In genomic region chr7:88761779-88762178, GRCh38 we compare ENCODE assay signal across 30 cellular contexts. TPM values are rescaled to one million over a fixed set of nuclear protein-coding genes. Genes with fewer than 3 reads are reported as not detected.
"Had no signal": no experiment of that assay in that cellular context is flagged by ENCODE, and none has a peak within 500 bp of the region (broad histone marks: within the 10 kb centered on the region; RNA-seq: fewer than 3 reads in every experiment).

No MANE protein-coding gene starts in this region.

- H3K4me3 ChIP-seq: breast epithelium, PC-9, SK-N-MC had no signal

- H3K4me1 ChIP-seq: breast epithelium had no signal

- H3K9me3 ChIP-seq: breast epithelium had no signal

- H3K27ac ChIP-seq: breast epithelium, PC-9, SK-N-MC had no signal

- H3K36me3 Mint-ChIP-seq: activated naive CD4-positive, alpha-beta T cell treated with anti-CD3 and anti-CD28 coated beads, Interleukin-2, amount 50 U/mL, for 24 hours; WTC11 had no signal

- H3K9me3 Mint-ChIP-seq: activated naive CD4-positive, alpha-beta T cell treated with anti-CD3 and anti-CD28 coated beads, Interleukin-2, amount 50 U/mL, for 24 hours; activated T-cell treated with anti-CD3 and anti-CD28 coated beads, Interleukin-2, amount 50 U/mL, for 24 hours; activated T-helper 1 cell treated with anti-CD3 and anti-CD28 coated beads, Interleukin-12 subunit alpha, Interleukin-12 subunit beta, Interleukin-2, Interleukin-4 antibody, amounts not matched to agents 30 ng/mL and 10 ng/mL and 1 ng/mL, durations not matched to agents 14 hours and 24 hours and 36 hours; T-helper 1 cell treated with Interleukin-12 subunit alpha and Interleukin-12 subunit beta and Interleukin-4 antibody, amounts not matched to agents 30 μg/mL and 1 μg/mL, for 36 hours; WTC11 had no signal

- DNase-seq: activated CD4-positive, alpha-beta T cell treated with anti-CD3 and anti-CD28 coated beads for 48 hours; activated CD4-positive, alpha-beta T cell treated with anti-CD3 and anti-CD28 coated beads, Interleukin-2, amount 50 U/mL, for 4 hours; activated CD4-positive, CD25-positive, alpha-beta regulatory T cell treated with anti-CD3 and anti-CD28 coated beads, Interleukin-2, amount 50 U/mL, for 72 hours; activated CD8-positive, alpha-beta memory T cell treated with anti-CD3 and anti-CD28 coated beads, Interleukin-2, amount 50 U/mL, for 48 hours; activated CD8-positive, alpha-beta T cell treated with anti-CD3 and anti-CD28 coated beads, Interleukin-2, amount 10 ng/mL, durations not matched to agents 7 days and 5 days; activated effector memory CD4-positive, alpha-beta T cell treated with Interleukin-2 at 50 U/mL for 16 hours; activated naive CD4-positive, alpha-beta T cell; activated T-cell treated with anti-CD3 and anti-CD28 coated beads, Interleukin-2, amount 50 U/mL, for 24 hours; aorta; caudate nucleus; Karpas-422; MM.1S; NCI-H1105 treated with DMSO at 0.1 percent for 48 hours; NCI-H1436 treated with DMSO at 0.1 percent for 48 hours; NCI-H187; NCI-H2081 treated with DMSO at 0.1 percent for 48 hours; NCI-H2227 treated with DMSO at 0.1 percent for 48 hours; NCI-H446 treated with DMSO at 0.1 percent for 48 hours; NCI-H524 treated with DMSO at 0.1 percent for 48 hours; NCI-H82; PC-9; SW 1271 had no signal

- H3K36me3 ChIP-seq: breast epithelium had no signal

- H3K27ac Mint-ChIP-seq: activated CD8-positive, alpha-beta T cell treated with anti-CD3 and anti-CD28 coated beads, Interleukin-2, amount 10 ng/mL, durations not matched to agents 7 days and 5 days; activated naive CD4-positive, alpha-beta T cell treated with anti-CD3 and anti-CD28 coated beads, Interleukin-2, amount 50 U/mL, for 24 hours; activated T-cell treated with anti-CD3 and anti-CD28 coated beads, Interleukin-2, amount 50 U/mL, for 24 hours; activated T-helper 1 cell treated with anti-CD3 and anti-CD28 coated beads, Interleukin-12 subunit alpha, Interleukin-12 subunit beta, Interleukin-2, Interleukin-4 antibody, amounts not matched to agents 30 ng/mL and 10 ng/mL and 1 ng/mL, durations not matched to agents 14 hours and 24 hours and 36 hours; T-helper 1 cell treated with Interleukin-12 subunit alpha and Interleukin-12 subunit beta and Interleukin-4 antibody, amounts not matched to agents 30 μg/mL and 1 μg/mL, for 36 hours; WTC11 had no signal

- ATAC-seq: activated CD8-positive, alpha-beta T cell treated with anti-CD3 and anti-CD28 coated beads, Interleukin-2, amount 10 ng/mL, durations not matched to agents 7 days and 5 days; WTC11 had no signal

- H3K4me3 Mint-ChIP-seq: activated CD8-positive, alpha-beta T cell treated with anti-CD3 and anti-CD28 coated beads, Interleukin-2, amount 10 ng/mL, durations not matched to agents 7 days and 5 days; activated naive CD4-positive, alpha-beta T cell treated with anti-CD3 and anti-CD28 coated beads, Interleukin-2, amount 50 U/mL, for 24 hours; activated T-cell treated with anti-CD3 and anti-CD28 coated beads, Interleukin-2, amount 50 U/mL, for 24 hours; activated T-helper 1 cell treated with anti-CD3 and anti-CD28 coated beads, Interleukin-12 subunit alpha, Interleukin-12 subunit beta, Interleukin-2, Interleukin-4 antibody, amounts not matched to agents 30 ng/mL and 10 ng/mL and 1 ng/mL, durations not matched to agents 14 hours and 24 hours and 36 hours; T-helper 1 cell treated with Interleukin-12 subunit alpha and Interleukin-12 subunit beta and Interleukin-4 antibody, amounts not matched to agents 30 μg/mL and 1 μg/mL, for 36 hours; WTC11 had no signal

RNA-seq across cellular contexts. Expression of gene ZNF804B, which starts 2.3 kb away (rescaled TPM):
- total RNA-seq: activated CD8-positive, alpha-beta T cell treated with anti-CD3 and anti-CD28 coated beads, Interleukin-2, amount 10 ng/mL, durations not matched to agents 7 days and 5 days; activated T-helper 1 cell treated with anti-CD3 and anti-CD28 coated beads, Interleukin-12 subunit alpha, Interleukin-12 subunit beta, Interleukin-2, Interleukin-4 antibody, amounts not matched to agents 30 ng/mL and 10 ng/mL and 1 ng/mL, durations not matched to agents 14 hours and 24 hours and 36 hours; aorta; PC-9; RPMI7951 had no signal
- polyA plus RNA-seq: aorta had no signal

RNA-seq across cellular contexts. Expression of gene TEX47, which starts 33.8 kb away (rescaled TPM):
- total RNA-seq: activated CD8-positive, alpha-beta T cell treated with anti-CD3 and anti-CD28 coated beads, Interleukin-2, amount 10 ng/mL, durations not matched to agents 7 days and 5 days; activated T-helper 1 cell treated with anti-CD3 and anti-CD28 coated beads, Interleukin-12 subunit alpha, Interleukin-12 subunit beta, Interleukin-2, Interleukin-4 antibody, amounts not matched to agents 30 ng/mL and 10 ng/mL and 1 ng/mL, durations not matched to agents 14 hours and 24 hours and 36 hours; aorta; breast epithelium; cerebellum; PC-9; RPMI7951; WTC11 had no signal
- polyA plus RNA-seq: aorta had no signal
